In genomic region chr5:121279801-121280200, GRCh38 we compare ENCODE assay signal across 39 cellular contexts.
"Had no signal": no experiment of that assay in that cellular context is flagged by ENCODE, and none has a peak within 500 bp of the region (broad histone marks: within the 10 kb centered on the region; RNA-seq: fewer than 3 reads in every experiment).

No MANE protein-coding gene starts in this region.

- H3K4me1 ChIP-seq: adrenal gland, ascending aorta, body of pancreas, breast epithelium had no signal

- ATAC-seq: activated naive CD4-positive, alpha-beta T cell treated with anti-CD3 and anti-CD28 coated beads, Interleukin-2, amount 50 U/mL, for 72 hours; activated naive CD8-positive, alpha-beta T cell treated with anti-CD3 and anti-CD28 coated beads, Interleukin-2, amount 50 U/mL, for 24 hours; activated T-cell treated with anti-CD3 and anti-CD28 coated beads, Interleukin-2, amount 50 U/mL, for 4 hours; activated T-cell treated with anti-CD3 and anti-CD28 coated beads, Interleukin-2, amount 50 U/mL, for 72 hours; activated T-helper 17 cell treated with anti-CD3 and anti-CD28 coated beads, Interleukin-2, amount 50 U/mL, for 72 hours; body of pancreas had no signal

- H3K9me3 Mint-ChIP-seq: activated naive CD4-positive, alpha-beta T cell treated with anti-CD3 and anti-CD28 coated beads, Interleukin-2, amount 50 U/mL, for 24 hours had no signal

- H3K36me3 Mint-ChIP-seq: activated naive CD4-positive, alpha-beta T cell treated with anti-CD3 and anti-CD28 coated beads, Interleukin-2, amount 50 U/mL, for 24 hours; activated naive CD4-positive, alpha-beta T cell treated with anti-CD3 and anti-CD28 coated beads, Interleukin-2, amount 50 U/mL, for 72 hours; activated naive CD8-positive, alpha-beta T cell; activated naive CD8-positive, alpha-beta T cell treated with anti-CD3 and anti-CD28 coated beads for 36 hours; activated naive CD8-positive, alpha-beta T cell treated with anti-CD3 and anti-CD28 coated beads, Interleukin-2, amount 10 ng/mL, durations not matched to agents 7 days and 5 days; brain had no signal

- H3K27ac Mint-ChIP-seq: activated naive CD4-positive, alpha-beta T cell treated with anti-CD3 and anti-CD28 coated beads for 36 hours; activated naive CD4-positive, alpha-beta T cell treated with anti-CD3 and anti-CD28 coated beads, Interleukin-2, amount 50 U/mL, for 24 hours; activated naive CD4-positive, alpha-beta T cell treated with anti-CD3 and anti-CD28 coated beads, Interleukin-2, amount 50 U/mL, for 72 hours; activated naive CD8-positive, alpha-beta T cell; activated naive CD8-positive, alpha-beta T cell treated with anti-CD3 and anti-CD28 coated beads for 36 hours; activated naive CD8-positive, alpha-beta T cell treated with anti-CD3 and anti-CD28 coated beads, Interleukin-2, amount 10 ng/mL, durations not matched to agents 7 days and 5 days; activated naive CD8-positive, alpha-beta T cell treated with anti-CD3 and anti-CD28 coated beads, Interleukin-2, amount 50 U/mL, for 24 hours; activated T-cell treated with anti-CD3 and anti-CD28 coated beads, Interleukin-2, amount 50 U/mL, for 24 hours; activated T-cell treated with anti-CD3 and anti-CD28 coated beads, Interleukin-2, amount 50 U/mL, for 72 hours; activated T-helper 1 cell treated with anti-CD3 and anti-CD28 coated beads, Interleukin-12 subunit alpha, Interleukin-12 subunit beta, Interleukin-2, Interleukin-4 antibody, amounts not matched to agents 30 ng/mL and 10 ng/mL and 1 ng/mL, durations not matched to agents 14 hours and 24 hours and 36 hours; activated T-helper 17 cell treated with anti-CD3 and anti-CD28 coated beads, Interleukin-2, amount 50 U/mL, for 72 hours; activated T-helper 2 cell treated with anti-CD3 and anti-CD28 coated beads, Interferon-gamma antibody, Interleukin-2, Interleukin-4, amounts not matched to agents 10 μg/mL and 5 μg/mL and 100 μg/mL, durations not matched to agents 14 hours and 24 hours and 36 hours; brain had no signal

- H3K27me3 ChIP-seq: adrenal gland, ascending aorta, body of pancreas, brain microvascular endothelial cell, breast epithelium, cardiac muscle cell had no signal

- H3K4me3 ChIP-seq: adrenal gland, ascending aorta, body of pancreas, breast epithelium, cardiac muscle cell had no signal

- H3K27me3 Mint-ChIP-seq: activated naive CD4-positive, alpha-beta T cell treated with anti-CD3 and anti-CD28 coated beads, Interleukin-2, amount 50 U/mL, for 24 hours; activated naive CD8-positive, alpha-beta T cell; activated naive CD8-positive, alpha-beta T cell treated with anti-CD3 and anti-CD28 coated beads for 36 hours; activated naive CD8-positive, alpha-beta T cell treated with anti-CD3 and anti-CD28 coated beads, Interleukin-2, amount 10 ng/mL, durations not matched to agents 7 days and 5 days; activated naive CD8-positive, alpha-beta T cell treated with anti-CD3 and anti-CD28 coated beads, Interleukin-2, amount 50 U/mL, for 24 hours; activated T-cell treated with anti-CD3 and anti-CD28 coated beads, Interleukin-2, amount 50 U/mL, for 24 hours; activated T-helper 17 cell treated with anti-CD3 and anti-CD28 coated beads, Interleukin-2, amount 50 U/mL, for 72 hours; brain; central memory CD8-positive, alpha-beta T cell had no signal

- H3K27ac ChIP-seq: adrenal gland, ascending aorta, body of pancreas, brain microvascular endothelial cell, breast epithelium, cardiac muscle cell had no signal

- H3K4me3 Mint-ChIP-seq: activated naive CD4-positive, alpha-beta T cell treated with anti-CD3 and anti-CD28 coated beads for 36 hours; activated naive CD4-positive, alpha-beta T cell treated with anti-CD3 and anti-CD28 coated beads, Interleukin-2, amount 50 U/mL, for 24 hours; activated naive CD8-positive, alpha-beta T cell; activated naive CD8-positive, alpha-beta T cell treated with anti-CD3 and anti-CD28 coated beads for 36 hours; activated naive CD8-positive, alpha-beta T cell treated with anti-CD3 and anti-CD28 coated beads, Interleukin-2, amount 10 ng/mL, durations not matched to agents 7 days and 5 days; activated naive CD8-positive, alpha-beta T cell treated with anti-CD3 and anti-CD28 coated beads, Interleukin-2, amount 50 U/mL, for 24 hours; activated T-cell treated with anti-CD3 and anti-CD28 coated beads, Interleukin-2, amount 50 U/mL, for 24 hours; activated T-cell treated with anti-CD3 and anti-CD28 coated beads, Interleukin-2, amount 50 U/mL, for 4 hours; activated T-cell treated with anti-CD3 and anti-CD28 coated beads, Interleukin-2, amount 50 U/mL, for 72 hours; activated T-helper 1 cell treated with anti-CD3 and anti-CD28 coated beads, Interleukin-12 subunit alpha, Interleukin-12 subunit beta, Interleukin-2, Interleukin-4 antibody, amounts not matched to agents 30 ng/mL and 10 ng/mL and 1 ng/mL, durations not matched to agents 14 hours and 24 hours and 36 hours; activated T-helper 17 cell treated with anti-CD3 and anti-CD28 coated beads, Interleukin-2, amount 50 U/mL, for 72 hours; brain; central memory CD8-positive, alpha-beta T cell had no signal

- H3K36me3 ChIP-seq: adrenal gland, ascending aorta, brain microvascular endothelial cell, breast epithelium, cardiac muscle cell had no signal

- FAIRE-seq: astrocyte, bronchial epithelial cell had no signal

- H3K4me1 Mint-ChIP-seq: activated naive CD4-positive, alpha-beta T cell treated with anti-CD3 and anti-CD28 coated beads, Interleukin-2, amount 50 U/mL, for 24 hours; activated naive CD8-positive, alpha-beta T cell treated with anti-CD3 and anti-CD28 coated beads for 36 hours; activated naive CD8-positive, alpha-beta T cell treated with anti-CD3 and anti-CD28 coated beads, Interleukin-2, amount 10 ng/mL, durations not matched to agents 7 days and 5 days; activated naive CD8-positive, alpha-beta T cell treated with anti-CD3 and anti-CD28 coated beads, Interleukin-2, amount 50 U/mL, for 24 hours; activated T-helper 17 cell treated with anti-CD3 and anti-CD28 coated beads, Interleukin-2, amount 50 U/mL, for 72 hours; brain; central memory CD8-positive, alpha-beta T cell had no signal

- H3K9me3 ChIP-seq: adrenal gland, ascending aorta, body of pancreas had no signal

- DNase-seq: activated effector memory CD4-positive, alpha-beta T cell treated with anti-CD3 and anti-CD28 coated beads, Interleukin-2, amount 50 U/mL, for 16 hours; activated effector memory CD4-positive, alpha-beta T cell treated with Interleukin-2 at 50 U/mL for 16 hours; activated gamma-delta T cell; activated gamma-delta T cell treated with Interleukin-2 at 50 U/mL for 16 hours; activated naive CD4-positive, alpha-beta T cell; activated naive CD4-positive, alpha-beta T cell treated with anti-CD3 and anti-CD28 coated beads for 36 hours; activated naive CD4-positive, alpha-beta T cell treated with anti-CD3 and anti-CD28 coated beads, Interleukin-2, amount 50 U/mL, for 16 hours; activated naive CD4-positive, alpha-beta T cell treated with Interleukin-2 at 50 U/mL for 16 hours; activated naive CD8-positive, alpha-beta T cell treated with anti-CD3 and anti-CD28 coated beads for 36 hours; activated naive CD8-positive, alpha-beta T cell treated with anti-CD3 and anti-CD28 coated beads, Interleukin-2, amount 10 ng/mL, durations not matched to agents 7 days and 5 days; activated naive CD8-positive, alpha-beta T cell treated with anti-CD3 and anti-CD28 coated beads, Interleukin-2, amount 50 U/mL, for 24 hours; activated T-cell treated with anti-CD3 and anti-CD28 coated beads, Interleukin-2, amount 50 U/mL, for 1 hour; activated T-cell treated with anti-CD3 and anti-CD28 coated beads, Interleukin-2, amount 50 U/mL, for 24 hours; activated T-cell treated with anti-CD3 and anti-CD28 coated beads, Interleukin-2, amount 50 U/mL, for 4 hours; activated T-cell treated with anti-CD3 and anti-CD28 coated beads, Interleukin-2, amount 50 U/mL, for 48 hours; activated T-cell treated with anti-CD3 and anti-CD28 coated beads, Interleukin-2, amount 50 U/mL, for 72 hours; adrenal gland; amniotic stem cell; amygdala; anterior cingulate cortex; aorta; body of pancreas; brain microvascular endothelial cell; caudate nucleus; central memory CD4-positive, alpha-beta T cell; cerebellar nuclear complex had no signal
